23 cellular contexts compared by ENCODE assay signal in the genomic region with DNA sequence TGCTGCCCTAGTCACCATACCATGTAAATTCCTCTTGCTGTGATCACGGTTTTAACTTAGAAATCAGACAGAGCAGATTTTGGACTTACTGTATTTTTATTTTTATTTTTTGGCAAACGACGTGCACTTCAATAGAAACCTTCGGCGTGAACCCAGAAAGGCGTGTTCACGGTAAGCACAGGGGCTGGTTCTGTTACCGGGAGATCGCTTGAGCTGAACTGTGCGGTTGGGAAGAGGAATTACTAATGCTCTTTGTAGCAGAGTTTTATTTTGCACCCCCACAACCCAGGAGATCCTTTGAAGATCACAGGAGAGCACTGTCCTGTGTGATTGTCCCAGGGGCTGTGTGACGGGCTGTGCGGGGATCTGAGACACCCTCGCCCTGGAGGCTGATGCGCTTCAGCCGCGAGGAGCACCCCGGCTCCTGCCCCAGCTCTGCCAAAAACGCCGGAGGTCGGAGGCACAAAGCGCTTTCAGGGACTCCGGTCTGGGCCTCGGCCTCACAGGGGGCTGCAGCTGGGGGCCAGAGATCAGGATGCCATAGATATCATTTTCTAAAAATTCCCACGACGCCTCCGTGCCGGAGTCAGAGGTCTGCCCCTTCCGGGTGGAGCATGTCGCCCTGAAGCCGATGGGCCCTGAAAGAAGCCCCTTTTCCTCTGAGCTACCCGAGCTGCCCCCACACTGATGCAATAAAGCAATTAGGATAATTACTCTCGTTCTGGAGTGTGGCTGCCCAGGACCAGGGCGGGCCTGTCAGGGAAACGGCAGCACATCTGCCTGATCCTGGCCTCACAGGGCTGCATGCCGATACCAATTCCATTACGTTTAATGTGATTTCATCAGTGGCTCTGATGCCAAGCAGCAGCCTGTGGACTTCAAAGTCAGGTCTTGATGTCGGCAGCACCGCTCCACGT.
"Had no signal": no experiment of that assay in that cellular context is flagged by ENCODE, and none has a peak within 500 bp of the region (broad histone marks: within the 10 kb centered on the region; RNA-seq: fewer than 3 reads in every experiment).

No MANE protein-coding gene starts in this region.

- DNase-seq: activated gamma-delta T cell treated with Interleukin-2 at 50 U/mL for 16 hours; activated T-cell treated with anti-CD3 and anti-CD28 coated beads, Interleukin-2, amount 50 U/mL, for 1 hour; effector CD4-positive, alpha-beta T cell; erythroblast; foreskin fibroblast; left cardiac atrium; mesendoderm; retina; stimulated activated CD4-positive, alpha-beta T cell treated with anti-CD3 and anti-CD28 coated beads, Interleukin-12 subunit alpha, Interleukin-12 subunit beta, amount 100 ng/mL, for 4 hours; stimulated activated CD4-positive, alpha-beta T cell treated with anti-CD3 and anti-CD28 coated beads, Interleukin-1b, Interleukin-23, amount 100 ng/mL, for 48 hours; stimulated activated naive CD8-positive, alpha-beta T cell treated with anti-CD3 and anti-CD28 coated beads, Interleukin-15, amount 100 ng/mL, for 72 hours; T-cell; testis; trophoblast cell; WERI-Rb-1 had no signal

- H3K4me3 ChIP-seq: body of pancreas, cardiac muscle cell, hepatocyte, lower lobe of right lung, mucosa of descending colon, testis, vagina had no signal

- H3K4me3 Mint-ChIP-seq: activated naive CD4-positive, alpha-beta T cell treated with anti-CD3 and anti-CD28 coated beads, Interleukin-2, amount 50 U/mL, for 24 hours; dendritic cell treated with granulocyte-macrophage colony-stimulating factor and Interleukin-4, amounts not matched to agents 40 ng/mL and 50 ng/mL, for 4 days; stimulated activated naive CD8-positive, alpha-beta T cell treated with anti-CD3 and anti-CD28 coated beads, Interleukin-15, amount 100 ng/mL, for 72 hours; T-cell had no signal

- H3K27me3 ChIP-seq: body of pancreas, cardiac muscle cell, hepatocyte, testis, vagina had no signal

- H3K9me3 Mint-ChIP-seq: activated naive CD4-positive, alpha-beta T cell treated with anti-CD3 and anti-CD28 coated beads, Interleukin-2, amount 50 U/mL, for 24 hours; dendritic cell treated with granulocyte-macrophage colony-stimulating factor and Interleukin-4, amounts not matched to agents 40 ng/mL and 50 ng/mL, for 4 days; stimulated activated naive CD8-positive, alpha-beta T cell treated with anti-CD3 and anti-CD28 coated beads, Interleukin-15, amount 100 ng/mL, for 72 hours; T-cell had no signal

- H3K4me1 ChIP-seq: lower lobe of right lung, vagina had no signal

- H3K36me3 Mint-ChIP-seq: activated naive CD4-positive, alpha-beta T cell treated with anti-CD3 and anti-CD28 coated beads, Interleukin-2, amount 50 U/mL, for 24 hours had no signal

- H3K4me2 ChIP-seq: hepatocyte had no signal

- H3K27ac Mint-ChIP-seq: activated naive CD4-positive, alpha-beta T cell treated with anti-CD3 and anti-CD28 coated beads, Interleukin-2, amount 50 U/mL, for 24 hours; dendritic cell treated with granulocyte-macrophage colony-stimulating factor and Interleukin-4, amounts not matched to agents 40 ng/mL and 50 ng/mL, for 4 days; T-cell had no signal

- ATAC-seq: body of pancreas; left cardiac atrium; mucosa of descending colon; stimulated activated naive CD8-positive, alpha-beta T cell treated with anti-CD3 and anti-CD28 coated beads, Interleukin-15, amount 100 ng/mL, for 72 hours; T-cell had no signal

- H3K27me3 Mint-ChIP-seq: activated naive CD4-positive, alpha-beta T cell treated with anti-CD3 and anti-CD28 coated beads, Interleukin-2, amount 50 U/mL, for 24 hours; dendritic cell treated with granulocyte-macrophage colony-stimulating factor and Interleukin-4, amounts not matched to agents 40 ng/mL and 50 ng/mL, for 4 days; stimulated activated naive CD8-positive, alpha-beta T cell treated with anti-CD3 and anti-CD28 coated beads, Interleukin-15, amount 100 ng/mL, for 72 hours; T-cell had no signal

- H3K36me3 ChIP-seq: cardiac muscle cell, vagina, WERI-Rb-1 had no signal

- H3K27ac ChIP-seq: cardiac muscle cell, hepatocyte, lower lobe of right lung, testis, vagina, WERI-Rb-1 had no signal

- H3K9me3 ChIP-seq: body of pancreas, lower lobe of right lung, mucosa of descending colon, testis, vagina had no signal

- H3K4me1 Mint-ChIP-seq: activated naive CD4-positive, alpha-beta T cell treated with anti-CD3 and anti-CD28 coated beads, Interleukin-2, amount 50 U/mL, for 24 hours; stimulated activated naive CD8-positive, alpha-beta T cell treated with anti-CD3 and anti-CD28 coated beads, Interleukin-15, amount 100 ng/mL, for 72 hours; T-cell had no signal
